Comparison of ENCODE assay signal across 21 cellular contexts in genomic region chr3:142497729-142498128, GRCh38.
"Had no signal": no experiment of that assay in that cellular context is flagged by ENCODE, and none has a peak within 500 bp of the region (broad histone marks: within the 10 kb centered on the region; RNA-seq: fewer than 3 reads in every experiment).

No MANE protein-coding gene starts in this region.

- ATAC-seq: body of pancreas, heart right ventricle, left colon, psoas muscle, right cardiac atrium had no signal

- H3K9me3 Mint-ChIP-seq: activated T-cell treated with anti-CD3 and anti-CD28 coated beads, Interleukin-2, amount 50 U/mL, for 72 hours; dendritic cell treated with granulocyte-macrophage colony-stimulating factor and Interleukin-4, amounts not matched to agents 40 ng/mL and 50 ng/mL, for 4 days; nephron had no signal

- H3K4me1 ChIP-seq: body of pancreas, heart right ventricle had no signal

- H3K9me3 ChIP-seq: body of pancreas, neutrophil, ovary, psoas muscle, tibial artery had no signal

- H3K27ac Mint-ChIP-seq: dendritic cell treated with granulocyte-macrophage colony-stimulating factor and Interleukin-4, amounts not matched to agents 40 ng/mL and 50 ng/mL, for 4 days; nephron had no signal

- H3K27me3 ChIP-seq: body of pancreas, heart right ventricle, neutrophil, ovary, tibial artery had no signal

- H3K27ac ChIP-seq: body of pancreas, heart right ventricle, neutrophil, ovary, psoas muscle, skin epidermis, tibial artery had no signal

- H3K4me3 Mint-ChIP-seq: activated T-cell treated with anti-CD3 and anti-CD28 coated beads, Interleukin-2, amount 50 U/mL, for 72 hours; dendritic cell treated with granulocyte-macrophage colony-stimulating factor and Interleukin-4, amounts not matched to agents 40 ng/mL and 50 ng/mL, for 4 days; nephron had no signal

- H3K4me3 ChIP-seq: body of pancreas, heart right ventricle, ovary, psoas muscle, skin epidermis, tibial artery had no signal

- H3K36me3 ChIP-seq: ovary had no signal

- H3K27me3 Mint-ChIP-seq: dendritic cell treated with granulocyte-macrophage colony-stimulating factor and Interleukin-4, amounts not matched to agents 40 ng/mL and 50 ng/mL, for 4 days had no signal

- FAIRE-seq: endometrium, keratinocyte had no signal

- DNase-seq: activated CD4-positive, alpha-beta T cell treated with anti-CD3 and anti-CD28 coated beads for 4 hours; activated effector memory CD4-positive, alpha-beta T cell treated with anti-CD3 and anti-CD28 coated beads, Interleukin-2, amount 50 U/mL, for 16 hours; activated T-cell treated with anti-CD3 and anti-CD28 coated beads, Interleukin-2, amount 50 U/mL, for 72 hours; body of pancreas; effector CD4-positive, alpha-beta T cell; heart right ventricle; left colon; mesenchymal stem cell; ovary; psoas muscle; right cardiac atrium; stimulated activated CD4-positive, alpha-beta T cell treated with anti-CD3 and anti-CD28 coated beads, Interleukin-15, amount 100 ng/mL, for 24 hours; stimulated activated naive CD4-positive, alpha-beta T cell treated with Interleukin-2 at 50 U/mL for 16 hours; T-helper 9 cell; tibial artery had no signal
